Comparison of ENCODE assay signal across 8 cellular contexts in the genomic region with DNA sequence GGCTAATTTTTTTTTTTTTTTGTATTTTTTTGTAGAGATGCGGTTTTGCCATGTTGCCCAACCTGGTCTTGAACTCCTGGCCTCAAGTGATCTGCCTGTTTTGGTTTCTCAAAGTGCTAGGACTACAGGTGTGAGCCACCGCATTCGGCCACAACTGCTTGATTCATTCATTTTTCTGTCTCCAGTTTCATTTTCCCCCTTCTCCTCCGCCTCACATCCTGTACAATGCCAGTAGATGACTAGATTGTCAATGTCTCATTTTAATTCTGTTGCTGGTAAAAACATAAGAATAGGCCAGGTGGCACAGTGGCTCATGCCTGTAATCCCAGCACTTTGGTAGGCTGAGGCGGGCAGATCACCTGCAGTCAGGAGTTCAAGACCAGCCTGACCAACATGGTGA. TPM values are rescaled to one million over a fixed set of nuclear protein-coding genes. Genes with fewer than 3 reads are reported as not detected.
DNase-seq lines count a peak whose midpoint lies in the region; ATAC-seq and TF ChIP-seq lines count a peak whose summit lies in the region.

No MANE protein-coding gene starts in this region.

- CTCF ChIA-PET in mammary epithelial cell (lab: Charles Lee; ENCODE audit: low non-redundant PET), result no interaction called here

- no peaks in the 10 kb centered on the region for H3K27me3 ChIP-seq in H7 (ENCODE audit: control insufficient read depth, insufficient read depth, low read length)
- H3K27me3 ChIP-seq in mammary epithelial cell (ENCODE audit: insufficient read depth, low read length), result no peaks in the 10 kb centered on the region

- H3K9me3 ChIP-seq in mammary epithelial cell (replicated peaks; ENCODE audit: insufficient read depth, low read length), result no peaks in the 10 kb centered on the region

- H3K4me2 ChIP-seq in mammary epithelial cell (ENCODE audit: insufficient read depth, low read depth, low read length), result no peak overlapping the region

- H3K27ac ChIP-seq in mammary epithelial cell (ENCODE audit: insufficient read depth, low read depth, low read length), result no peak overlapping the region

- H2AFZ ChIP-seq in mammary epithelial cell (ENCODE audit: low read depth, low read length), result no peak overlapping the region

- 88% methylated on average over 5 of the region's 5 CpGs for WGBS in mammary epithelial cell (ENCODE audit: low coverage, missing lambda C conversion rate)

- in situ Hi-C loops in mammary epithelial cell (cut with MboI; ENCODE audit: low sequenced_read_pairs in 2 of 2), result no loop called here

- H3K79me2 ChIP-seq in mammary epithelial cell (ENCODE audit: insufficient read depth, low read length), result no peaks in the 10 kb centered on the region

- H3K4me1 ChIP-seq in mammary epithelial cell (ENCODE audit: insufficient read depth, low read length), result peaks cover 16% of the 10 kb centered on the region

- no peak for TF ChIP-seq CTCF in mammary epithelial cell (conservative IDR thresholded peaks at IDR 0.05 in 1 of 2, IDR thresholded peaks at IDR 0.05 in 1 of 2; ENCODE audit: extremely low read depth in 1 of 2, insufficient read depth in 1 of 2, low read depth in 1 of 2, low read length in 2 of 2)

- no peaks in the 10 kb centered on the region for H4K20me1 ChIP-seq in mammary epithelial cell (ENCODE audit: insufficient read depth, low read length)

- no peaks in the 10 kb centered on the region for H3K36me3 ChIP-seq in H7 (replicated peaks; ENCODE audit: control insufficient read depth, insufficient read depth, low read length)
- H3K36me3 ChIP-seq in mammary epithelial cell (ENCODE audit: insufficient read depth, low read length), result no peaks in the 10 kb centered on the region

- peak; percentile 97 for DNase-seq in Jurkat, Clone E6-1 (ENCODE audit: low read depth, low spot score)
- peak; percentile 83 for DNase-seq in activated effector memory CD4-positive, alpha-beta T cell treated with anti-CD3 and anti-CD28 coated beads, Interleukin-2, amount 50 U/mL, for 16 hours
- DNase-seq in stimulated activated naive CD4-positive, alpha-beta T cell (lab: John Stamatoyannopoulos, UW), result peak in 5 of 6 experiments; percentile 3 to 64 (median 60)
- DNase-seq in H7, result no peak
- no peak for DNase-seq in DMS 273 (lab: John Stamatoyannopoulos, UW; ENCODE audit: unreplicated experiment)
- no peak for DNase-seq in mammary epithelial cell
- DNase-seq in NCI-H1436 (lab: John Stamatoyannopoulos, UW), result no peak

- intact Hi-C loops in mammary epithelial cell (cut with micrococcal nuclease), result no loop called here

- peak; percentile 62 for ATAC-seq in GM21390 (IDR thresholded peaks at IDR 0.05; ENCODE audit: unreplicated experiment)

- no peak overlapping the region for H3K9ac ChIP-seq in mammary epithelial cell (ENCODE audit: insufficient read depth, low read length)

- no peak overlapping the region for H3K4me3 ChIP-seq in Jurkat, Clone E6-1 (ENCODE audit: low read length)
- H3K4me3 ChIP-seq in H7 (ENCODE audit: insufficient read depth, low read depth, low read length) (no peak overlapping the region), mammary epithelial cell (replicated peaks in 1 of 3; ENCODE audit: insufficient read depth in 1 of 3, low read depth in 2 of 3, low read length in 3 of 3) (no peak overlapping the region)

- dilution Hi-C loops in mammary epithelial cell (cut with HindIII; ENCODE audit: low sequenced_read_pairs), result no loop called here

- BruUV-seq in mammary epithelial cell (replicated peaks; lab: Mats Ljungman, UMichigan), result no TSS peak

RNA-seq across cellular contexts. Expression of gene ZNF592, which starts 12.0 kb away (rescaled TPM):
- polyA plus RNA-seq in Jurkat, Clone E6-1 (2012; ENCODE audit: insufficient read depth, insufficient read length), result 19.8 TPM
- total RNA-seq in H7 (2014; rRNA removed; shearing (Covaris generic)), result 17.0 and 17.6 TPM in 2 replicates
- total RNA-seq in mammary epithelial cell, result 10 to 100 TPM in 1 of 2 donors, 1 to 10 TPM in 1; 9.7 to 19.5 TPM
- 9.1 TPM for polyA plus RNA-seq in mammary epithelial cell
- polyA minus RNA-seq in mammary epithelial cell, result 20.7 TPM

RNA-seq across cellular contexts. Expression of gene SEC11A, which starts 20.4 kb away (rescaled TPM):
- 109 TPM for polyA plus RNA-seq in Jurkat, Clone E6-1 (2012; ENCODE audit: insufficient read depth, insufficient read length)
- total RNA-seq in H7 (2014; rRNA removed; shearing (Covaris generic)), result 153 and 187 TPM in 2 replicates
- total RNA-seq in mammary epithelial cell, result 100 to 1,000 TPM; 130 to 146 TPM
- 107 TPM for polyA plus RNA-seq in mammary epithelial cell
- 39.0 TPM for polyA minus RNA-seq in mammary epithelial cell

Comparison
In these comparisons a context has a peak if more than half of its experiments do, and no peak if none do; other contexts are left out.
1. DNase-seq: peak in Jurkat, Clone E6-1 (single experiment), activated effector memory CD4-positive, alpha-beta T cell treated with anti-CD3 and anti-CD28 coated beads, Interleukin-2, amount 50 U/mL, for 16 hours (single experiment) and stimulated activated naive CD4-positive, alpha-beta T cell (5 of 6); none in H7 (single experiment), DMS 273 (single experiment), mammary epithelial cell (single experiment) and NCI-H1436 (single experiment).